ENCODE assay signal across 14 cellular contexts in the genomic region with DNA sequence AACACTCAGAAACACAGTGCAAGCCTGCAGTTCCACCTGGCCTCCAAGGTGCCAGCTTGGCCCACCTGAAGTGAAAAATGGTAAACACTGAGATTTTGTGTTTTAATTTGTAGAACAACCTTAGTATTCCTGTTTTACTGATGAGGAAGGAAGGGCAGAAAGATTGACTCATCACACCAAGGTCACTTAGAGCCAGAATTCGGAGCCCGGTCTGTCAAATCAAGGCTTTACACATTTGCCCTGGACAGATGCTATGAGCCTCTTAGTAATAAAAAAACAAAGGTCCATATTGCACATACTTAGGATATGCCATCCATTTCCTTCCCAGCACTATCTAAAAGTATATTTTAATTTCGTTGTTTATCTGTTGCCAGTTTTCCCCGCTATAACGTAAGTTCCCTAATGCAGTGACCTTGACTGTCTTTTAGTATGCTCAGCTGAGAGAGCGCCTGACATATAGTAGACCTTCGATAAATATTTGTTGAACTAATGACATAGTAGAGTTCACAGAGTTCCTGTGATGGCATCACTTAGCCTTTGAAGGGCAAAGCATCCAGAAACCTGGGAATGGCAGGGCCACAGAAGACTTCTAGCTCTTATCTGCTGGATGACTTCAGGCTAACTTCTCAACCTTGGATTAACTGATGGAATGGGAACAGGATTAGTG. TPM values are rescaled to one million over a fixed set of nuclear protein-coding genes. Genes with fewer than 3 reads are reported as not detected.
DNase-seq lines count a peak whose midpoint lies in the region; ATAC-seq, FAIRE-seq and TF ChIP-seq lines count a peak whose summit lies in the region.
"Had no signal": no experiment of that assay in that cellular context is flagged by ENCODE, and none has a peak within 500 bp of the region (broad histone marks: within the 10 kb centered on the region; RNA-seq: fewer than 3 reads in every experiment).

No MANE protein-coding gene starts in this region.

- POLR2A ChIA-PET in endothelial cell of umbilical vein (lab: Charles Lee), result no interaction called here

- peaks cover 12 to 16% of the 10 kb centered on the region in 2 experiments for H3K36me3 ChIP-seq in endothelial cell of umbilical vein (ENCODE audit: control insufficient read depth in 2 of 2, extremely low read depth in 1 of 2, insufficient read depth in 2 of 2, low read length in 2 of 2)

- H3K4me3 ChIP-seq in endothelial cell of umbilical vein (replicated peaks in 1 of 3; ENCODE audit: insufficient read depth in 1 of 3, low read depth in 1 of 3, low read length in 3 of 3), result no peak overlapping the region

- TF ChIP-seq POLR2A in endothelial cell of umbilical vein (IDR thresholded peaks at IDR 0.05; ENCODE audit: low read depth, low read length), result peak; percentile 56

- H2AFZ ChIP-seq in endothelial cell of umbilical vein (ENCODE audit: low read depth, low read length), result no peak overlapping the region

- no peak overlapping the region for H3K9ac ChIP-seq in endothelial cell of umbilical vein (replicated peaks; ENCODE audit: extremely low read depth, insufficient read depth, low read length)

- FAIRE-seq in endothelial cell of umbilical vein (lab: Jason Lieb, UNC), result no peak
- FAIRE-seq: GM12891 had no signal

- DNase-seq in DMS53 treated with DMSO at 0.1 percent for 48 hours (lab: John Stamatoyannopoulos, UW; ENCODE audit: unreplicated experiment) (peak; percentile 21), M059J (ENCODE audit: low read depth) (peak; percentile 58), endothelial cell of umbilical vein (ENCODE audit: low read depth, low spot score) (peak; percentile 52), omental fat pad (ENCODE audit: low spot score) (no peak), DMS153 treated with DMSO at 0.1 percent for 48 hours (lab: John Stamatoyannopoulos, UW; ENCODE audit: unreplicated experiment) (no peak)
- DNase-seq: activated CD4-positive, alpha-beta T cell treated with anti-CD3 and anti-CD28 coated beads, Interleukin-2, amount 50 U/mL, for 1 hour; activated naive CD4-positive, alpha-beta T cell treated with anti-CD3 and anti-CD28 coated beads, Interleukin-2, amount 10 ng/mL, durations not matched to agents 7 days and 5 days; DMS 273 treated with DMSO at 0.1 percent for 48 hours; NCI-H2171 treated with DMSO at 0.1 percent for 48 hours had no signal

- H3K27ac ChIP-seq in endothelial cell of umbilical vein (ENCODE audit: insufficient read depth, low read depth, low read length), result peak overlapping the region; percentile 46

- no TSS peak for BruUV-seq in endothelial cell of umbilical vein (replicated peaks; lab: Mats Ljungman, UMichigan)

- TF ChIP-seq CTCF in endothelial cell of umbilical vein (IDR thresholded peaks at IDR 0.05; ENCODE audit: extremely low read depth in 1 of 2, insufficient read depth in 1 of 2, low read depth in 1 of 2, low read length in 2 of 2) (no peak), omental fat pad (IDR thresholded peaks at IDR 0.05) (no peak)

- H3K9me3 ChIP-seq in endothelial cell of umbilical vein (replicated peaks; ENCODE audit: control insufficient read depth, insufficient read depth, low read length), result no peaks in the 10 kb centered on the region

- H3K4me2 ChIP-seq in endothelial cell of umbilical vein (ENCODE audit: insufficient read depth, low read length), result peak overlapping the region; percentile 17

- H4K20me1 ChIP-seq in endothelial cell of umbilical vein (replicated peaks; ENCODE audit: control insufficient read depth, extremely low read depth, insufficient read depth, low read length), result peaks cover 2% of the 10 kb centered on the region

- dilution Hi-C loops in endothelial cell of umbilical vein (cut with MboI; ENCODE audit: extremely low pct_ligation_motif_present, low sequenced_read_pairs), result no loop called here

- ATAC-seq in omental fat pad (ENCODE audit: low FRiP score) (peak; percentile 30), HG03108 (IDR thresholded peaks at IDR 0.05; ENCODE audit: unreplicated experiment) (no peak), HG02798 (IDR thresholded peaks at IDR 0.05; ENCODE audit: poor library complexity, unreplicated experiment) (no peak)

- H3K27me3 ChIP-seq in endothelial cell of umbilical vein (ENCODE audit: control insufficient read depth in 2 of 2, insufficient read depth in 2 of 2, low read length in 2 of 2), result no peaks in the 10 kb centered on the region

- H3K9me1 ChIP-seq in endothelial cell of umbilical vein (replicated peaks; ENCODE audit: control insufficient read depth, extremely low read depth, insufficient read depth, low read length), result no peaks in the 10 kb centered on the region

- intact Hi-C loops in endothelial cell of umbilical vein (cut with micrococcal nuclease), result loop anchor here (5.0 kb wide), 1 partner anchor 34 kb away; no protein-coding TSS in a partner anchor

- peaks cover 27% of the 10 kb centered on the region for H3K4me1 ChIP-seq in endothelial cell of umbilical vein (ENCODE audit: control insufficient read depth, extremely low read depth, insufficient read depth, low read length)

- CTCF ChIA-PET in endothelial cell of umbilical vein (lab: Charles Lee), result interaction anchor here (0.7 to 1.9 kb wide), 7 partner anchors 8 to 103 kb away, joined by 3 to 8 read pairs (median 3); no protein-coding TSS in a partner anchor

- no peaks in the 10 kb centered on the region for H3K79me2 ChIP-seq in endothelial cell of umbilical vein (ENCODE audit: control insufficient read depth, insufficient read depth, low read length)

TF ChIP-seq in endothelial cell of umbilical vein, 7 proteins besides CTCF, POLR2A, EP300 and RAD21:
- peak; percentile 27 for TF ChIP-seq POLR2AphosphoS5 (IDR thresholded peaks at IDR 0.05; ENCODE audit: insufficient read depth, low read depth, low read length)
- no peak for TF ChIP-seq MYC (IDR thresholded peaks at IDR 0.05; ENCODE audit: low read depth, low read length)
- TF ChIP-seq MAX (IDR thresholded peaks at IDR 0.05; ENCODE audit: insufficient read depth, insufficient read length), result no peak
- peak; percentile 51 for TF ChIP-seq FOS (IDR thresholded peaks at IDR 0.05; ENCODE audit: borderline replicate concordance, insufficient read depth, low read length)
- TF ChIP-seq GATA2 (IDR thresholded peaks at IDR 0.05; ENCODE audit: insufficient read depth, insufficient read length, low read depth, low read length), result peak; percentile 42
- no peak for TF ChIP-seq EZH2 (IDR thresholded peaks at IDR 0.05; ENCODE audit: borderline replicate concordance, low read depth, low read length, severe bottlenecking)
- peak; percentile 31 for TF ChIP-seq JUN (IDR thresholded peaks at IDR 0.05; ENCODE audit: borderline replicate concordance, insufficient read depth, insufficient read length, low read depth)

RNA-seq across cellular contexts. Expression of gene TBKBP1, which starts 7.2 kb away (rescaled TPM):
- 1.3 and 2.6 TPM in 2 replicates for total RNA-seq in M059J (2014; rRNA removed; shearing (Covaris generic))
- total RNA-seq in endothelial cell of umbilical vein, result 11.7 and 15.3 TPM in 2 replicates
- polyA plus RNA-seq in endothelial cell of umbilical vein, result 7.0 and 7.2 TPM in 2 replicates
- polyA plus RNA-seq in endothelial cell of umbilical vein (2011; cell fraction: cytosol; rRNA removed), result 6.8 and 8.3 TPM in 2 replicates
- polyA plus RNA-seq in endothelial cell of umbilical vein (2011; cell fraction: nucleus; rRNA removed), result 31.1 and 36.6 TPM in 2 replicates
- 15.1 and 20.0 TPM in 2 replicates for polyA plus RNA-seq in endothelial cell of umbilical vein (2012)
- 4.3 and 9.9 TPM in 2 replicates for polyA minus RNA-seq in endothelial cell of umbilical vein
- polyA minus RNA-seq in endothelial cell of umbilical vein (2011; cell fraction: cytosol; rRNA and poly(A)+ RNA removed), result not detected
- 4.6 and 6.5 TPM in 2 replicates for polyA minus RNA-seq in endothelial cell of umbilical vein (2011; cell fraction: nucleus; rRNA and poly(A)+ RNA removed)
- 10 to 100 TPM in 3 of 4 donors, 1 to 10 TPM in 1; 4.0 to 15.6 (median 10.5) TPM for total RNA-seq in omental fat pad

RNA-seq across cellular contexts. Expression of gene KPNB1, which starts 37.1 kb away (rescaled TPM):
- total RNA-seq in M059J (2014; rRNA removed; shearing (Covaris generic)), result 279 and 297 TPM in 2 replicates
- 495 and 508 TPM in 2 replicates for total RNA-seq in endothelial cell of umbilical vein
- 108 and 119 TPM in 2 replicates for polyA plus RNA-seq in endothelial cell of umbilical vein
- polyA plus RNA-seq in endothelial cell of umbilical vein (2011; cell fraction: cytosol; rRNA removed), result 131 and 149 TPM in 2 replicates
- polyA plus RNA-seq in endothelial cell of umbilical vein (2011; cell fraction: nucleus; rRNA removed), result 215 and 290 TPM in 2 replicates
- 283 and 399 TPM in 2 replicates for polyA plus RNA-seq in endothelial cell of umbilical vein (2012)
- 310 and 339 TPM in 2 replicates for polyA minus RNA-seq in endothelial cell of umbilical vein
- polyA minus RNA-seq in endothelial cell of umbilical vein (2011; cell fraction: cytosol; rRNA and poly(A)+ RNA removed), result 181 TPM
- 113 and 201 TPM in 2 replicates for polyA minus RNA-seq in endothelial cell of umbilical vein (2011; cell fraction: nucleus; rRNA and poly(A)+ RNA removed)
- 100 to 1,000 TPM; 193 to 335 (median 207) TPM for total RNA-seq in omental fat pad

RNA-seq across cellular contexts. Expression of gene TBX21, which starts 46.2 kb away (rescaled TPM):
- not detected in 2 replicates for total RNA-seq in M059J (2014; rRNA removed; shearing (Covaris generic))
- total RNA-seq in endothelial cell of umbilical vein, result not detected in 2 replicates
- polyA plus RNA-seq in endothelial cell of umbilical vein, result not detected in 2 replicates
- not detected in 2 replicates for polyA plus RNA-seq in endothelial cell of umbilical vein (2011; cell fraction: cytosol; rRNA removed)
- polyA plus RNA-seq in endothelial cell of umbilical vein (2011; cell fraction: nucleus; rRNA removed), result not detected in 2 replicates
- polyA plus RNA-seq in endothelial cell of umbilical vein (2012), result not detected in 2 replicates
- polyA minus RNA-seq in endothelial cell of umbilical vein, result not detected in 2 replicates
- polyA minus RNA-seq in endothelial cell of umbilical vein (2011; cell fraction: cytosol; rRNA and poly(A)+ RNA removed), result not detected
- polyA minus RNA-seq in endothelial cell of umbilical vein (2011; cell fraction: nucleus; rRNA and poly(A)+ RNA removed), result not detected in 2 replicates
- total RNA-seq in omental fat pad, result 1 to 10 TPM in 3 of 4 donors, under 1 TPM in 1; 0.46 to 4.6 (median 2.0) TPM
- total RNA-seq: dermis microvascular lymphatic vessel endothelial cell, OCI-LY7 had no signal

Comparison
In these comparisons a context has a peak if more than half of its experiments do, and no peak if none do; other contexts are left out.
1. DNase-seq: peak in DMS53 treated with DMSO at 0.1 percent for 48 hours (single experiment), M059J (single experiment) and endothelial cell of umbilical vein (single experiment); none in omental fat pad (single experiment) and DMS153 treated with DMSO at 0.1 percent for 48 hours (single experiment).